9 cellular contexts compared by ENCODE assay signal in the genomic region with DNA sequence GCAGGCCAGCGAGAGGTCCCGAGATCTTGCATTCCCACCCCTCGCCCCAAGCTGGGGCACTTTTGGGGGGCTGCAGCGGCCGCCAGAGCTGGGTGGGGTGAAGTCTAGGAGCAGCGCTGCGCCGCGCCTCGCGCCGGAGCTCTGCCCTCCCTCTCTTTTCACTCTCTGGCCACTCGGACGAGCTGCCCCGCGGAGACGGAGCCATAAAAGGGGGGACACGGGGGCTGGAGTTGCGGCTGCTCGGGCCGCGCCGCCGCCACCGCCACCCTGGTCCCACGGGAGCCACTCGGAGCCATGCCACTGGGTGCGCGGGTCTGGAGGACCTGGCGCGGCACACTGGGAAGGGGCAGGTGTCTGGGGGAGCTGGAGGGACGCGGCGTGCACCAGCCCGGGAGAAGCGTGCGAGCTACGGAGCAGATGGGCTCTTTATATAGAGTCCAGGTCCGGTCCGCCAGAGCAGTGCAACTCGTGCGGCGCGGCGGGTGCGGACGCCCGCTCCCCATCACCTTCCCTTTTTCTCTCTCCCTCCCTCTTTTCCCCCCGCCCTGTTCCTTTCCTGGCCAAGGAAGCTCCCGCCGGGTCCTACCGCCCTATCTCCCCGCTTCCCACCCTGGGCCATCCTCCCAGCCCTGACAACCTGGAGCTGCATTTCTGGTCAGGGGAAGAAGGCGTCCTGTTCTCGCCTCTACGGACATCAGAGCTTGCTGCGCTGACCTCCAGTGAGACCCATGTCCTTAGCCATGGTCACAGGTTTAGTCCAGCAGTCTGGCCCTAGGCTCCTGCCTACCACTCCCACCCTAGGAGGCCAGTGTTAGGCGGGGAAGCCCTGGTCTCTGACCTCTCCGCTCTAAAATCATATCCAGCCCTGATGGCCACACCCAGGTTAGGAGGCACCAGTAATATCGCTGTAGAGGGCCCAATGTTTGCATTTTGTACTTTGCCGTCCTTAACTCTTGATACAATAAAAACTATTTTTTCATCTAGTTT. TPM values are rescaled to one million over a fixed set of nuclear protein-coding genes. Genes with fewer than 3 reads are reported as not detected.
DNase-seq lines count a peak whose midpoint lies in the region; TF ChIP-seq lines count a peak whose summit lies in the region.
"Had no signal": no experiment of that assay in that cellular context is flagged by ENCODE, and none has a peak within 500 bp of the region (broad histone marks: within the 10 kb centered on the region; RNA-seq: fewer than 3 reads in every experiment).

No MANE protein-coding gene starts in this region.

- H3K4me1 ChIP-seq in SJCRH30 = no peaks in the 10 kb centered on the region

- no peak overlapping the region for H3K27ac ChIP-seq in SJCRH30

- TF ChIP-seq CTCF in epithelial cell of esophagus (IDR thresholded peaks at IDR 0.05; ENCODE audit: insufficient read depth, low read depth, low read length, missing control alignments) = no peak

- DNase-seq in 8988T (peak; percentile 33), KBM-7 (peak; percentile 43), epithelial cell of esophagus (ENCODE audit: low read depth) (no peak), myocyte (ENCODE audit: low read depth) (peak; percentile 13), middle frontal gyrus (ENCODE audit: extremely low spot score, low spot score) (no peak), SJCRH30 (no peak), SW480 (ENCODE audit: low spot score) (no peak)
- no peak for DNase-seq in activated CD4-positive, CD25-positive, alpha-beta regulatory T cell (lab: John Stamatoyannopoulos, UW)
- DNase-seq: NCI-H2029 treated with DMSO at 0.1 percent for 48 hours had no signal

- no peaks in the 10 kb centered on the region for H3K9me3 ChIP-seq in SJCRH30 (replicated peaks)

- no peaks in the 10 kb centered on the region for H3K36me3 ChIP-seq in SJCRH30

- in situ Hi-C loops in KBM-7 (cut with MboI; ENCODE audit: low pct_unique_long_range_greater_than_20kb, low sequenced_read_pairs) = no loop called here

- no peaks in the 10 kb centered on the region for H3K27me3 ChIP-seq in SJCRH30

- H3K4me3 ChIP-seq in epithelial cell of esophagus (ENCODE audit: low read length) (peak overlapping the region; percentile 52), SJCRH30 (no peak overlapping the region)

RNA-seq across cellular contexts. Expression of gene HTR1B, which starts 0.9 kb away (rescaled TPM):
- total RNA-seq in myocyte = 0.48 and 0.73 TPM in 2 replicates
- polyA plus RNA-seq in myocyte (2012) = 0.08 TPM
- total RNA-seq in SJCRH30 (2014; rRNA removed; shearing (Covaris generic)) = not detected in 2 replicates

Comparison
In these comparisons a context has a peak if more than half of its experiments do, and no peak if none do; other contexts are left out.
1. DNase-seq: peak in 8988T (single experiment), KBM-7 (single experiment) and myocyte (single experiment); none in epithelial cell of esophagus (single experiment), activated CD4-positive, CD25-positive, alpha-beta regulatory T cell (0 of 4), middle frontal gyrus (single experiment), SJCRH30 (0 of 2) and SW480 (single experiment).